ENCODE assay signal across 23 cellular contexts in genomic region chr11:60933416-60933815, GRCh38. TPM values are rescaled to one million over a fixed set of nuclear protein-coding genes. Genes with fewer than 3 reads are reported as not detected.
DNase-seq lines count a peak whose midpoint lies in the region; ATAC-seq and TF ChIP-seq lines count a peak whose summit lies in the region.
"Had no signal": no experiment of that assay in that cellular context is flagged by ENCODE, and none has a peak within 500 bp of the region (broad histone marks: within the 10 kb centered on the region; RNA-seq: fewer than 3 reads in every experiment).

No MANE protein-coding gene starts in this region.

- no peak for ATAC-seq in Right ventricle myocardium inferior
- ATAC-seq: HepG2 had no signal

- H3K79me2 ChIP-seq in OCI-LY7 (ENCODE audit: insufficient read depth, low read depth, low read length): no peaks in the 10 kb centered on the region
- no peaks in the 10 kb centered on the region for H3K79me2 ChIP-seq in osteoblast (ENCODE audit: insufficient read depth, low read length)

- H2AFZ ChIP-seq in OCI-LY7 (ENCODE audit: low read length): peak overlapping the region; percentile 52; the same call in 1 of the 2 replicates
- H2AFZ ChIP-seq in osteoblast (ENCODE audit: low read length): no peak overlapping the region

- no peak for TF ChIP-seq POLR2A in lower leg skin (IDR thresholded peaks at IDR 0.05)

- DNase-seq in Right ventricle myocardium inferior (ENCODE audit: missing footprints) (peak; percentile 50), cardiac septum (ENCODE audit: low spot score) (no peak), OCI-LY7 (ENCODE audit: low spot score) (no peak), osteoblast (ENCODE audit: insufficient read length, low spot score, missing footprints) (peak; percentile 49), lower leg skin (ENCODE audit: low spot score in 2 of 2) (no peak), activated gamma-delta T cell (lab: John Stamatoyannopoulos, UW) (no peak), iPS-NIHi7 (ENCODE audit: extremely low spot score) (no peak), superior temporal gyrus (ENCODE audit: extremely low spot score) (no peak)
- DNase-seq: AML-193; CD8-positive, alpha-beta memory T cell; HFFc6; KBM-7; NCI-H1092 treated with DMSO at 0.1 percent for 48 hours; NCI-H146; NCI-H2029 treated with DMSO at 0.1 percent for 48 hours; NCI-H345; NCI-H524; NCI-H774; Right ventricle myocardium superior had no signal

- POLR2A ChIA-PET in OCI-LY7 (lab: Charles Lee): interaction anchor here (1.0 to 3.0 kb wide), 3 partner anchors 16 to 20 kb away, joined by 3 to 14 read pairs (median 10); partner anchors contain the start of gene TMEM109

- TF ChIP-seq CTCF in OCI-LY7 (conservative IDR thresholded peaks at IDR 0.05; ENCODE audit: low read length): no peak
- TF ChIP-seq CTCF in osteoblast (IDR thresholded peaks at IDR 0.05; ENCODE audit: extremely low read depth, low read depth, low read length): no peak
- no peak for TF ChIP-seq CTCF in lower leg skin (IDR thresholded peaks at IDR 0.05)

- intact Hi-C loops in Right ventricle myocardium inferior (cut with DNase I): no loop called here
- intact Hi-C loops in cardiac septum (cut with DNase I): no loop called here
- intact Hi-C loops in OCI-LY7 (cut with micrococcal nuclease; ENCODE audit: unreplicated experiment): no loop called here
- intact Hi-C loops in lower leg skin (cut with DNase I; ENCODE audit: low total_unique reads): no loop called here

- CTCF ChIA-PET in OCI-LY7 (lab: Charles Lee; ENCODE audit: unreplicated experiment): no interaction called here

- no TSS peak for BruUV-seq in OCI-LY7 (replicated peaks; lab: Mats Ljungman, UMichigan)

- H3K27me3 ChIP-seq in osteoblast (ENCODE audit: insufficient read depth, low read length): no peaks in the 10 kb centered on the region

- WGBS in lower leg skin, 2 donors: 94 to 95% methylated on average over 15 to 27 of the region's 27 CpGs

- H4K20me1 ChIP-seq in OCI-LY7 (ENCODE audit: insufficient read depth, low read length) (no peaks in the 10 kb centered on the region), osteoblast (ENCODE audit: insufficient read depth, low read length) (no peaks in the 10 kb centered on the region)

- peak overlapping the region; percentile 69 for H3K4me2 ChIP-seq in OCI-LY7 (ENCODE audit: low read length)
- H3K4me2 ChIP-seq in osteoblast (ENCODE audit: insufficient read depth, low read length): no peak overlapping the region

- peaks cover 29% of the 10 kb centered on the region for H3K4me1 ChIP-seq in OCI-LY7 (ENCODE audit: insufficient read depth, low read length, poor library complexity, severe bottlenecking)
- H3K4me1 ChIP-seq in osteoblast (ENCODE audit: insufficient read depth, low read length): no peaks in the 10 kb centered on the region

- no peaks in the 10 kb centered on the region for H3K9me3 ChIP-seq in OCI-LY7 (ENCODE audit: low read length)
- H3K9me3 ChIP-seq in osteoblast (ENCODE audit: low read depth, low read length): no peaks in the 10 kb centered on the region

- H3K36me3 ChIP-seq in OCI-LY7 (ENCODE audit: insufficient read depth, low read length): no peaks in the 10 kb centered on the region
- H3K36me3 ChIP-seq in osteoblast (ENCODE audit: insufficient read depth, low read length): peaks cover 5% of the 10 kb centered on the region

- no peak overlapping the region for H3K4me3 ChIP-seq in OCI-LY7 (ENCODE audit: low read depth, low read length, poor library complexity, severe bottlenecking)
- H3K4me3 ChIP-seq in osteoblast (ENCODE audit: insufficient read depth, low read length): no peak overlapping the region
- H3K4me3 ChIP-seq in lower leg skin (ENCODE audit: low read depth, poor library complexity, severe bottlenecking): no peak overlapping the region

- H3K27ac ChIP-seq in OCI-LY7 (ENCODE audit: low read depth, low read length, poor library complexity, severe bottlenecking) (peak overlapping the region; percentile 75), osteoblast (ENCODE audit: low read depth, low read length) (no peak overlapping the region)
- H3K27ac ChIP-seq: C4-2B had no signal

- no peaks in the 10 kb centered on the region for H3K9me2 ChIP-seq in OCI-LY7 (ENCODE audit: insufficient read depth, low read length)

RNA-seq across cellular contexts. Expression of gene TMEM132A, which starts 9.2 kb away (rescaled TPM):
- 6.3 TPM for total RNA-seq in Right ventricle myocardium inferior
- total RNA-seq in cardiac septum: 4.9 TPM
- total RNA-seq in OCI-LY7 (2014; rRNA removed; shearing (Covaris generic)): 5.0 and 8.9 TPM in 2 replicates
- 5.5 and 7.5 TPM in 2 replicates for total RNA-seq in OCI-LY7 (2022)
- 12.1 and 19.5 TPM in 2 replicates for total RNA-seq in osteoblast
- total RNA-seq in lower leg skin: 10 to 100 TPM in 1 of 4 donors, 1 to 10 TPM in 3; 2.9 to 13.7 (median 5.3) TPM

RNA-seq across cellular contexts. Expression of gene SLC15A3, which starts 18.6 kb away (rescaled TPM):
- 20.8 TPM for total RNA-seq in Right ventricle myocardium inferior
- total RNA-seq in cardiac septum: 11.6 TPM
- 7.2 and 12.6 TPM in 2 replicates for total RNA-seq in OCI-LY7 (2014; rRNA removed; shearing (Covaris generic))
- total RNA-seq in OCI-LY7 (2022): 41.4 and 43.9 TPM in 2 replicates
- 10.9 and 13.0 TPM in 2 replicates for total RNA-seq in osteoblast
- 1 to 10 TPM; 4.4 to 7.4 (median 5.4) TPM for total RNA-seq in lower leg skin

RNA-seq across cellular contexts. Expression of gene TMEM109, which starts 19.5 kb away (rescaled TPM):
- 97.5 TPM for total RNA-seq in Right ventricle myocardium inferior
- total RNA-seq in cardiac septum: 80.2 TPM
- 57.0 and 62.4 TPM in 2 replicates for total RNA-seq in OCI-LY7 (2014; rRNA removed; shearing (Covaris generic))
- 67.8 and 68.6 TPM in 2 replicates for total RNA-seq in OCI-LY7 (2022)
- total RNA-seq in osteoblast: 36.6 and 38.6 TPM in 2 replicates
- total RNA-seq in lower leg skin: 100 to 1,000 TPM in 1 of 4 donors, 10 to 100 TPM in 3; 62.1 to 101 (median 81.8) TPM

RNA-seq across cellular contexts. Expression of gene PRPF19, which starts 27.0 kb away (rescaled TPM):
- total RNA-seq in Right ventricle myocardium inferior (41.1 TPM), cardiac septum (32.5 TPM), OCI-LY7 (2022) (135 and 153 TPM in 2 replicates), osteoblast (39.8 and 46.0 TPM in 2 replicates), lower leg skin (100 to 1,000 TPM in 3 of 4 donors, 10 to 100 TPM in 1; 75.3 to 119 (median 108) TPM)
- 95.2 and 120 TPM in 2 replicates for total RNA-seq in OCI-LY7 (2014; rRNA removed; shearing (Covaris generic))

RNA-seq across cellular contexts. Expression of gene CD6, which starts 38.1 kb away (rescaled TPM):
- 0.22 TPM for total RNA-seq in Right ventricle myocardium inferior
- 0.86 TPM for total RNA-seq in cardiac septum
- not detected in 2 replicates for total RNA-seq in OCI-LY7 (2014; rRNA removed; shearing (Covaris generic))
- total RNA-seq in OCI-LY7 (2022): not detected in 2 replicates
- total RNA-seq in osteoblast: not detected in 2 replicates
- 1 to 10 TPM in 3 of 4 donors, under 1 TPM in 1; 0.42 to 2.7 (median 1.8) TPM for total RNA-seq in lower leg skin
- total RNA-seq: A172, HepG2, HFFc6, SK-MEL-5 had no signal

Comparison
In these comparisons a context has a peak if more than half of its experiments do, and no peak if none do; other contexts are left out.
1. DNase-seq: peak in Right ventricle myocardium inferior (single experiment) and osteoblast (single experiment); none in cardiac septum (single experiment), OCI-LY7 (single experiment), lower leg skin (0 of 2), activated gamma-delta T cell (single experiment), iPS-NIHi7 (single experiment) and superior temporal gyrus (single experiment).